In the genomic region with DNA sequence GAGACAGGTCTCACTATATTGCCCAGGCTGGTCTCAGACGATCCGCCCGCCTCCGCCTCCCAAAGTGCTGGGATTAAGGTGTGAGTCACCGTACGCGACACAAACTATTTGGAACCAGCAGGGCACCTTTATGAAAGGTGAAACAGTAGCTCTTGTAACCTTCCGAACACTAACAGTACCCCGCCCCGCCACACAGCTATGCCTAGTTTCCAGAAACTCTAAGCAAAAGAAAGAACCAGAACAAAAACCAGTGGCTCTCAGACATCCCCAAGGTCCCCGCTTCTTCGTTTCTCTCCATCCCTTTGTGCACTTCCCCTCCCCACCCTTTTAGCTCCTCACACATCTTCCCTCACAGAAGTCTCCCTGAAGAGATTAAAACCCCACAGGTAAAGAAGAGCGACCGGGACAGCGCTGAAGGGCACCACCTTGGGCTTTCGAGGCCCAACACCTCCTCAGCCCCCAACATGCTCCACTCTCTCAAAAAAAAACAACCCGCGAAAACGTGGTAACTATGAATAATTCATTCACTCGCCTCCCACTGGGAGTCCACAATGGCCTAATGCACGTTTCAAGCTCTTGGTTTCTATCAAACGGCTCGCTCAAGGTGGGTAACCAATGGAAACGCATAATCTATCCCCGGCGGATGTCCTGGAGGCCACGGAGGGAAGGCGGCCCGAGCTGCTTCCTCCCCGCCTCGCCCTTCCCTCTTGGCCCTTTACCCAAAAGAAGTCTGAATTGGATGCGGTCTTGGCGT, we compare ENCODE assay signal across 8 cellular contexts. TPM values are rescaled to one million over a fixed set of nuclear protein-coding genes. Genes with fewer than 3 reads are reported as not detected.
DNase-seq lines count a peak whose midpoint lies in the region; ATAC-seq lines count a peak whose summit lies in the region.

No MANE protein-coding gene starts in this region.

- H3K4me3 ChIP-seq in mesodermal cell (ENCODE audit: extremely low read depth, insufficient read depth, low read length, poor library complexity, severe bottlenecking) (peak overlapping the region; percentile 99), subcutaneous abdominal adipose tissue (ENCODE audit: low read depth in 1 of 5, low read length in 5 of 5) (peak overlapping the region; percentile 81 to 95 (median 91))

- H3K27ac ChIP-seq in mesodermal cell (ENCODE audit: low read depth, low read length, severe bottlenecking) (peak overlapping the region; percentile 97), subcutaneous abdominal adipose tissue (ENCODE audit: low read depth, low read length) (peak overlapping the region; percentile 98)

- H3K36me3 ChIP-seq in mesodermal cell (ENCODE audit: control insufficient read depth, insufficient read depth, low read length) (peaks cover 42% of the 10 kb centered on the region), subcutaneous abdominal adipose tissue (ENCODE audit: control insufficient read depth in 5 of 5, insufficient read depth in 5 of 5, low read length in 5 of 5) (peaks cover 0 to 25% (median 15%) of the 10 kb centered on the region in 5 donors)

- H3K4me1 ChIP-seq in mesodermal cell (ENCODE audit: control insufficient read depth, insufficient read depth, low read length, poor library complexity, severe bottlenecking), result peaks cover 15% of the 10 kb centered on the region
- peaks cover 23 to 71% (median 66%) of the 10 kb centered on the region in 5 donors for H3K4me1 ChIP-seq in subcutaneous abdominal adipose tissue (ENCODE audit: control insufficient read depth in 5 of 5, insufficient read depth in 5 of 5, low read length in 5 of 5)

- peak; percentile 42 for DNase-seq in CD1c-positive myeloid dendritic cell (ENCODE audit: extremely low spot score)
- DNase-seq in T-helper 2 cell, result peak in 4 of 5 experiments; percentile 19 to 63 (median 24)
- peak; percentile 37 to 70 for DNase-seq in dermis microvascular lymphatic vessel endothelial cell (ENCODE audit: low read depth in 2 of 2)
- no peak for DNase-seq in NCI-H1105 treated with DMSO at 0.1 percent for 48 hours (lab: John Stamatoyannopoulos, UW)

- peak; percentile 33 for ATAC-seq in GM19452 (IDR thresholded peaks at IDR 0.05; ENCODE audit: unreplicated experiment)
- peak; percentile 25 for ATAC-seq in HG03571 (IDR thresholded peaks at IDR 0.05; ENCODE audit: unreplicated experiment)

- 6 to 8% methylated on average over 20 to 28 of the region's 33 CpGs for WGBS in mesodermal cell (ENCODE audit: insufficient coverage in 2 of 2), 2 experiments

- H3K9me3 ChIP-seq in mesodermal cell (ENCODE audit: control insufficient read depth, low read length) (no peaks in the 10 kb centered on the region), subcutaneous abdominal adipose tissue (ENCODE audit: control insufficient read depth in 5 of 5, low read length in 5 of 5) (no peaks in the 10 kb centered on the region)

- peak overlapping the region; percentile 87 to 96 (median 88) for H3K9ac ChIP-seq in subcutaneous abdominal adipose tissue (ENCODE audit: low read length in 5 of 5)

- H3K27me3 ChIP-seq in subcutaneous abdominal adipose tissue (ENCODE audit: control insufficient read depth in 5 of 5, insufficient read depth in 4 of 5, low read length in 5 of 5), result no peaks in the 10 kb centered on the region

RNA-seq across cellular contexts. Expression of a gene that starts 0.9 kb away (rescaled TPM):
- total RNA-seq in dermis microvascular lymphatic vessel endothelial cell, result 26.8 and 27.8 TPM in 2 replicates
- 15.7 TPM for polyA plus RNA-seq in mesodermal cell (2013, experiment 1 of 2)
- 15.4 TPM for polyA plus RNA-seq in mesodermal cell (2013, experiment 2 of 2)

RNA-seq across cellular contexts. Expression of a gene that starts 1.2 kb away (rescaled TPM):
- total RNA-seq in dermis microvascular lymphatic vessel endothelial cell, result 14.3 and 24.0 TPM in 2 replicates
- polyA plus RNA-seq in mesodermal cell (2013, experiment 1 of 2), result 50.2 TPM
- polyA plus RNA-seq in mesodermal cell (2013, experiment 2 of 2), result 49.6 TPM

RNA-seq across cellular contexts. Expression of a gene that starts 32.6 kb away (rescaled TPM):
- total RNA-seq in dermis microvascular lymphatic vessel endothelial cell, result 3.7 and 8.2 TPM in 2 replicates
- 2.3 TPM for polyA plus RNA-seq in mesodermal cell (2013, experiment 1 of 2)
- polyA plus RNA-seq in mesodermal cell (2013, experiment 2 of 2), result 1.8 TPM

RNA-seq across cellular contexts. Expression of a gene that starts 38.9 kb away (rescaled TPM):
- total RNA-seq in dermis microvascular lymphatic vessel endothelial cell, result 3.0 and 4.0 TPM in 2 replicates
- 142 TPM for polyA plus RNA-seq in mesodermal cell (2013, experiment 1 of 2)
- polyA plus RNA-seq in mesodermal cell (2013, experiment 2 of 2), result 134 TPM
